ENCODE assay signal across 1 cellular context in the genomic region with DNA sequence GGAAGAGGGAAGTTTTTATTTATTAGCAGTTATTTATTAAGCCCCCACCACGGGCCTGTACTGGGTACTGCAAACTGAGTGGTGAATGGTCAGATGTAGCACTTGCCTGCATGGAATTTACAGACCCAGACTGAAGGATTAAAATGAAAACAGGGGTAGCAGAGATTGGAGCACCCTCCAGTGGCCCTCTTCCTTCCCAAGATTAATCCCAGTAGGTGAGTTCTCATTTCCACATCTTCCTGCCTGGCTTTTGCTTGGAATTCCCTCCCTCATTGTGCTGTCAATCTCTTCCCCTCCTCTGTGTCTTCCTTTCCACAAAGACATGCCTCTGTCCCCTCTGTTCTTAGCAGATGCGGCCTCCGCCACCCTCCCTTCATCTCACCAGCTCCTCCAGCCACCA.
TF ChIP-seq lines count a peak whose summit lies in the region.

No MANE protein-coding gene starts in this region.

TF ChIP-seq in H1, 55 proteins besides CTCF, POLR2A, EP300 and RAD21:
- TF ChIP-seq GTF2F1 (IDR thresholded peaks at IDR 0.05; ENCODE audit: borderline replicate concordance, low read depth, low read length), result no peak
- no peak for TF ChIP-seq SP1 (IDR thresholded peaks at IDR 0.05; ENCODE audit: low read depth, low read length)
- TF ChIP-seq YY1 (IDR thresholded peaks at IDR 0.05; ENCODE audit: low read depth, low read length), result no peak
- no peak for TF ChIP-seq NANOG (IDR thresholded peaks at IDR 0.05; ENCODE audit: insufficient read depth, low read depth, low read length, poor library complexity, severe bottlenecking)
- TF ChIP-seq CEBPB (IDR thresholded peaks at IDR 0.05; ENCODE audit: low read depth, low read length), result no peak
- TF ChIP-seq CHD2 (IDR thresholded peaks at IDR 0.05; ENCODE audit: low read length), result no peak
- TF ChIP-seq EZH2 (IDR thresholded peaks at IDR 0.05; ENCODE audit: low read depth, low read length, severe bottlenecking), result no peak
- TF ChIP-seq CREB1 (IDR thresholded peaks at IDR 0.05), result no peak
- TF ChIP-seq ASH2L (IDR thresholded peaks at IDR 0.05; ENCODE audit: low read length), result no peak
- TF ChIP-seq RFX5 (IDR thresholded peaks at IDR 0.05; ENCODE audit: borderline replicate concordance, low read depth, low read length), result no peak
- TF ChIP-seq SP2 (IDR thresholded peaks at IDR 0.05; ENCODE audit: low read length), result no peak
TF ChIP-seq in H1: peak in this region for 0.
